ENCODE assay signal across 8 cellular contexts in the genomic region with DNA sequence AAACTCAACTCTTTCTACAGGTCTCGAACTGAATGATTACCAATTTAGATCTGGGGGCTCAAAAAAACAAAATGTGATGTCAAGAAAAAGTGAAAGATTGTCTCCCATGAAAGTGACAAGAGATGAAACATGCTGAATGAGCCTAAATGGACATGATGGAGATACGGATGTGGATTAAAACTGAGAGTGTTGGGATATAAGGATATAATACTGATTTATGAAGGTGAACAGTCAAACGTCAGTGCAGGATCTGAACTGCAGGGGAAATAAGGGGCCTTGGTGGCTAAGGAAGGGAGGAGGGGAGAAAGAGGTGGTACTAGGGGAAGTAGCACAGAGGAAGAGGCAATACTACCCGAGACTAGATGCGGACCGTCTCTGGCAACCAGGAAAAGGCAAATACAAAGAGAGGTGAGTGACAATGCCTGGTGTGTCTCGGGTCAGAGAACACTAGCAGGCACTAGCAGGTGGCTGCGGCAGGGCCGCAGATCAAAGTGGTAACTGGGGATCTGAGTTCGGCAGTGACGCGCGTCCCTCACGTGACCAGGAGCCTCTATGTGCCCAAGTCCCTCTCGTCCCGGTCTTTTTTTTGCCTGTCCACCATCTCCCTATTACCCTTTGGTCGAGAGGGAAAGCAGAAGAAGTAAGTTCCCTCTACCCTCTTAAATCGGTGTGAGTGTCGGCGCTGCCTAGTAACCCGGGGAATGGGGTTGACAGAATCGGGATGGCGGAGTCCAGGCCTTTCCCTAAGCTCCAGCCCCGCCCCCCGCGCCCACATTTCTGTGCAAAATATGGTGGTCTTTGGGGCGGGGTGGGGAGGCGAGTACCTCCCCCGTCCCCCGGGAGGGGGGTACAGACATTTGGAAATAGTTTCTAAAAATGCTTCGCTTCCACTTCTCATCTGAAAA. TPM values are rescaled to one million over a fixed set of nuclear protein-coding genes. Genes with fewer than 3 reads are reported as not detected.
A peak's percentile ranks its signal among the peaks of the same experiment; 100 is the strongest.
DNase-seq lines count a peak whose midpoint lies in the region; ATAC-seq and TF ChIP-seq lines count a peak whose summit lies in the region.

A gene with protein sequence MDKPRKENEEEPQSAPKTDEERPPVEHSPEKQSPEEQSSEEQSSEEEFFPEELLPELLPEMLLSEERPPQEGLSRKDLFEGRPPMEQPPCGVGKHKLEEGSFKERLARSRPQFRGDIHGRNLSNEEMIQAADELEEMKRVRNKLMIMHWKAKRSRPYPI (plus strand): TSS at position 590 of the 905 bp plus-strand sequence. CDS start 942 bp downstream, outside the sequence.

- H3K27me3 Mint-ChIP-seq in neural crest cell (ENCODE audit: low read depth) = no peaks in the 10 kb centered on the region

- H3K36me3 ChIP-seq in BLaER1 treated with 17β-estradiol and CSF1 and Interleukin-3, amounts not matched to agents 10 nM and 100 nM = no peaks in the 10 kb centered on the region
- H3K36me3 ChIP-seq in uterus = no peaks in the 10 kb centered on the region

- peaks cover 0 to 5% (median 2%) of the 10 kb centered on the region in 10 experiments; a peak in 5 of 20 replicates for H3K4me1 ChIP-seq in BLaER1 treated with 17β-estradiol and CSF1 and Interleukin-3, amounts not matched to agents 10 nM and 100 nM
- no peaks in the 10 kb centered on the region for H3K4me1 ChIP-seq in uterus

- H3K27me3 ChIP-seq in BLaER1 treated with 17β-estradiol and CSF1 and Interleukin-3, amounts not matched to agents 10 nM and 100 nM = no peaks in the 10 kb centered on the region
- peaks cover 0 to 11% of the 10 kb centered on the region in 2 donors for H3K27me3 ChIP-seq in uterus

- no peaks in the 10 kb centered on the region for H3K9me3 Mint-ChIP-seq in neural crest cell

- peak within 1 kb of the TSS; percentile 79 for H3K27ac Mint-ChIP-seq in neural crest cell (ENCODE audit: unreplicated experiment)

- peak within 1 kb of the TSS; percentile 52 to 75 (median 70) for H3K4me2 ChIP-seq in BLaER1 treated with 17β-estradiol and CSF1 and Interleukin-3, amounts not matched to agents 10 nM and 100 nM

- TF ChIP-seq POLR2A in GM19099 (IDR thresholded peaks at IDR 0.05; ENCODE audit: extremely low read depth, insufficient read length, low read depth) (peak; percentile 55), uterus (IDR thresholded peaks at IDR 0.05) (peak; percentile 55 to 62)

- H3K4me3 ChIP-seq in BLaER1 treated with 17β-estradiol and CSF1 and Interleukin-3, amounts not matched to agents 10 nM and 100 nM = peak within 1 kb of the TSS; percentile 63 to 78 (median 72)
- peak within 1 kb of the TSS; percentile 53 to 55 for H3K4me3 ChIP-seq in uterus

- H3K4me1 Mint-ChIP-seq in neural crest cell = peaks cover 11% of the 10 kb centered on the region

- TF ChIP-seq CTCF in neural crest cell (conservative IDR thresholded peaks at IDR 0.05) = no peak
- peak in 1 of 4 experiments; percentile 7 for TF ChIP-seq CTCF in uterus (IDR thresholded peaks at IDR 0.05)

- H3K9me3 ChIP-seq in BLaER1 treated with 17β-estradiol and CSF1 and Interleukin-3, amounts not matched to agents 10 nM and 100 nM (replicated peaks in 1 of 11) = no peaks in the 10 kb centered on the region
- no peaks in the 10 kb centered on the region for H3K9me3 ChIP-seq in uterus

- peak; percentile 30 for DNase-seq in NCI-H526 treated with DMSO at 0.1 percent for 48 hours (lab: John Stamatoyannopoulos, UW)
- peak; percentile 35 for DNase-seq in activated naive CD4-positive, alpha-beta T cell treated with Interleukin-2 at 50 U/mL for 16 hours
- peak; percentile 8 for DNase-seq in germinal center (ENCODE audit: low spot score)
- DNase-seq in neural crest cell (ENCODE audit: low read depth, low spot score) = peak; percentile 25
- peak; percentile 65 to 67 for DNase-seq in uterus

- ATAC-seq in HG03378 (IDR thresholded peaks at IDR 0.05; ENCODE audit: unreplicated experiment) = peak; percentile 53

- H3K4me3 Mint-ChIP-seq in neural crest cell = peak within 1 kb of the TSS; percentile 87

- H4K20me1 ChIP-seq in BLaER1 treated with 17β-estradiol and CSF1 and Interleukin-3, amounts not matched to agents 10 nM and 100 nM = no peaks in the 10 kb centered on the region

- intact Hi-C loops in uterus (cut with DNase I; ENCODE audit: low total_unique reads) = no loop called here

- H3K36me3 Mint-ChIP-seq in neural crest cell (ENCODE audit: low read depth) = peaks cover 3% of the 10 kb centered on the region

- H3K9ac ChIP-seq in BLaER1 treated with 17β-estradiol and CSF1 and Interleukin-3, amounts not matched to agents 10 nM and 100 nM = peak within 1 kb of the TSS; percentile 61 to 82 (median 73)

- H3K27ac ChIP-seq in BLaER1 treated with 17β-estradiol and CSF1 and Interleukin-3, amounts not matched to agents 10 nM and 100 nM = peak within 1 kb of the TSS; percentile 33 to 64 (median 61); a peak in 21 of 22 replicates
- H3K27ac ChIP-seq in uterus = peak within 1 kb of the TSS; percentile 96

RNA-seq across cellular contexts. Expression of the gene that starts here (rescaled TPM):
- 12.2 and 13.0 TPM in 2 replicates for total RNA-seq in neural crest cell
- 100 to 1,000 TPM in 3 of 4 donors, 10 to 100 TPM in 1; 70.0 to 362 (median 176) TPM for total RNA-seq in uterus

Comparison
In these comparisons a context has a peak if more than half of its experiments do, and no peak if none do; other contexts are left out.
1. Peak in every context shown above with its lines: DNase-seq, ATAC-seq, H3K4me3 ChIP-seq and H3K27ac ChIP-seq.
2. DNase-seq: peak in every context shown above with its lines; median percentile 66 in uterus; 35 in activated naive CD4-positive, alpha-beta T cell treated with Interleukin-2 at 50 U/mL for 16 hours; 30 in NCI-H526 treated with DMSO at 0.1 percent for 48 hours; 25 in neural crest cell; 8 in germinal center.